ENCODE assay signal across 1 cellular context in the genomic region with DNA sequence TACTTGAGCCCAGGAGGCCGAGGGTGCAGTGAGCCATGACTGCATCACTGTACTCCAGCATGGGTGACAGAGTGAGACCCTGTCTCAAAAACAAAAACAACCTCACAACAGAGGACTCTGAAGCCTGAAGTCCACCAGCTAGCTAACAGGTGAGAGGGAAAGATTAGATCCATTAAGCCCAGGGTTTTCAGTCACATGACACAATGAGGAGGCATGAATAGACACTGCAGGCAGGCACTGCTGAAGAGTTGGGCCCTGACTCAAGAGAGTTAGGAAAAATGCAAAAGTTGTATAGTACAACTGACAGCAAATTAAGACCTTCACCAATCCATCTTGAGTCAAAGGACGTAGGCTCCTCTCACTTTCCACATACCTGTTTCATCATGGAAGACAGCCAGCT.
TF ChIP-seq lines count a peak whose summit lies in the region.

No MANE protein-coding gene starts in this region.

TF ChIP-seq in IMR-90, 13 proteins besides CTCF, POLR2A, EP300 and RAD21:
- TF ChIP-seq, protein P1, sequence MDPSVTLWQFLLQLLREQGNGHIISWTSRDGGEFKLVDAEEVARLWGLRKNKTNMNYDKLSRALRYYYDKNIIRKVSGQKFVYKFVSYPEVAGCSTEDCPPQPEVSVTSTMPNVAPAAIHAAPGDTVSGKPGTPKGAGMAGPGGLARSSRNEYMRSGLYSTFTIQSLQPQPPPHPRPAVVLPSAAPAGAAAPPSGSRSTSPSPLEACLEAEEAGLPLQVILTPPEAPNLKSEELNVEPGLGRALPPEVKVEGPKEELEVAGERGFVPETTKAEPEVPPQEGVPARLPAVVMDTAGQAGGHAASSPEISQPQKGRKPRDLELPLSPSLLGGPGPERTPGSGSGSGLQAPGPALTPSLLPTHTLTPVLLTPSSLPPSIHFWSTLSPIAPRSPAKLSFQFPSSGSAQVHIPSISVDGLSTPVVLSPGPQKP (IDR thresholded peaks at IDR 0.05; ENCODE audit: borderline replicate concordance, low read depth, low read length): no peak
- TF ChIP-seq MAZ (IDR thresholded peaks at IDR 0.05; ENCODE audit: borderline replicate concordance, low read depth, low read length): no peak
- no peak for TF ChIP-seq SMC3 (IDR thresholded peaks at IDR 0.05; ENCODE audit: low read depth, low read length)
- TF ChIP-seq CHD1 (IDR thresholded peaks at IDR 0.05; ENCODE audit: low read depth, low read length): no peak
- no peak for TF ChIP-seq RCOR1 (IDR thresholded peaks at IDR 0.05; ENCODE audit: insufficient replicate concordance, low read length)
- no peak for TF ChIP-seq FOS (IDR thresholded peaks at IDR 0.05; ENCODE audit: low read depth, low read length)
- TF ChIP-seq MXI1 (IDR thresholded peaks at IDR 0.05; ENCODE audit: borderline replicate concordance, low read depth, low read length): no peak
- no peak for TF ChIP-seq MAFK (IDR thresholded peaks at IDR 0.05; ENCODE audit: low read depth, low read length)
- no peak for TF ChIP-seq BHLHE40 (IDR thresholded peaks at IDR 0.05; ENCODE audit: low read depth, low read length)
- no peak for TF ChIP-seq NFE2L2 (IDR thresholded peaks at IDR 0.05; ENCODE audit: low read depth, low read length)
- TF ChIP-seq RFX5 (IDR thresholded peaks at IDR 0.05; ENCODE audit: low read depth, low read length): no peak
- TF ChIP-seq CEBPB (IDR thresholded peaks at IDR 0.05; ENCODE audit: low read depth, low read length): no peak
- TF ChIP-seq, protein P2, sequence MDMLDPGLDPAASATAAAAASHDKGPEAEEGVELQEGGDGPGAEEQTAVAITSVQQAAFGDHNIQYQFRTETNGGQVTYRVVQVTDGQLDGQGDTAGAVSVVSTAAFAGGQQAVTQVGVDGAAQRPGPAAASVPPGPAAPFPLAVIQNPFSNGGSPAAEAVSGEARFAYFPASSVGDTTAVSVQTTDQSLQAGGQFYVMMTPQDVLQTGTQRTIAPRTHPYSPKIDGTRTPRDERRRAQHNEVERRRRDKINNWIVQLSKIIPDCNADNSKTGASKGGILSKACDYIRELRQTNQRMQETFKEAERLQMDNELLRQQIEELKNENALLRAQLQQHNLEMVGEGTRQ (IDR thresholded peaks at IDR 0.05; ENCODE audit: low read depth, low read length): no peak
